ENCODE assay signal across 7 cellular contexts in the genomic region with DNA sequence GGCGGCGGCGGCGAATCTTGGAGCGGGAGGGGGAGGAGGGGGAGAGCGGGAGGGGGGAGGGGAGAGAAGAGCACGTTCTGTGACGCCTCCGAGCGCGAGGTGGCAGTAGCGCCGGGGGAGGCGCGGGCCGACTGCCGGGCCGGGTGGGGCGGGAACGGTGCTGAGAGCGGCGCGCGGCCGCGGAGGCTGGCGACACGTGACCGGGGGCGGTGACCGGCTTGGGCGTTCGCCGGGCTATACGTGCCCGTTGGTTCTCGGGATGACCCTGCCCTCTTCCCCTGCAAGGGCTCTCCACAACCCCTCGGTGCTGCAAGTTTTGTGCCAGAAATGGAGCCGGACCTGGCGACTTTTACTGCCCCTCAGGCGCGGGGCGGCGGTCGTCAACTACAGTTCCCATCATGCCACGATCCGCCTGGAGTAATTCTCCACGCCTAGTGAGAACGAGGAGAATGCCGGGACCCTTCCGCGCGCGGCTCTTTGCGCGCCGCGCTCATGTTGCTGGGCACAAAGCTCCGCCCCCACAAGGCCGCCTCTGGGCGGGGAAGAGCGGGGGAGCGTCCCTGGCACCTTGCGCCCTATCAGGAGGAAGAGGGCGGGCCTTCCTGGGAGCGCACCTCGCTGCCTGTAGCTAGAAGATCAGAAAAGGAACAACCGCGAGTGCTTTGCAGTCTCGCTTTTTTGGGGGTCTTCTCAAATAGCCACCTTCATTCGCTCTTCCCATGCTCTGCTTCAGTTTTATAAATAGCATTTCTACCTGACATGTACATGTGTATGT. TPM values are rescaled to one million over a fixed set of nuclear protein-coding genes. Genes with fewer than 3 reads are reported as not detected.
DNase-seq lines count a peak whose midpoint lies in the region; ATAC-seq and TF ChIP-seq lines count a peak whose summit lies in the region.

TSS of gene KPNA3 (minus strand) at position 133 of the 775 bp plus-strand sequence. CDS start 176 bp downstream, outside the sequence.

- no peak for TF ChIP-seq CTCF in astrocyte of the cerebellum (IDR thresholded peaks at IDR 0.05; ENCODE audit: low read depth, low read length, missing control alignments)

- H3K4me3 ChIP-seq in astrocyte of the cerebellum (ENCODE audit: low read depth, low read length): peak within 1 kb of the TSS; percentile 69

- in situ Hi-C loops in astrocyte of the cerebellum (cut with HindIII; ENCODE audit: low sequenced_read_pairs): no loop called here

- peak; percentile 81 for ATAC-seq in GM18508 (IDR thresholded peaks at IDR 0.05; ENCODE audit: insufficient read depth, unreplicated experiment)
- ATAC-seq in HG03025 (IDR thresholded peaks at IDR 0.05; ENCODE audit: low FRiP score, unreplicated experiment): peak; percentile 84

- DNase-seq in NCI-H2029 treated with DMSO at 0.1 percent for 48 hours (lab: John Stamatoyannopoulos, UW) (peak; percentile 59), T-helper 9 cell (peak; percentile 89), astrocyte of the cerebellum (ENCODE audit: low read depth) (peak; percentile 93), hepatic stellate cell (ENCODE audit: low spot score) (peak; percentile 90), renal cortical epithelial cell (ENCODE audit: low read depth) (peak; percentile 92)

RNA-seq across cellular contexts. Expression of gene KPNA3, which starts in this region (rescaled TPM):
- total RNA-seq in renal cortical epithelial cell: 40.6 and 57.9 TPM in 2 replicates

Comparison
In these comparisons a context has a peak if more than half of its experiments do, and no peak if none do; other contexts are left out.
1. Peak in every context shown above with its lines: DNase-seq, ATAC-seq and H3K4me3 ChIP-seq.